Comparison of ENCODE assay signal across 25 cellular contexts in genomic region chr5:98076501-98076900, GRCh38.
"Had no signal": no experiment of that assay in that cellular context is flagged by ENCODE, and none has a peak within 500 bp of the region (broad histone marks: within the 10 kb centered on the region; RNA-seq: fewer than 3 reads in every experiment).

No MANE protein-coding gene starts in this region.

- H3K36me3 Mint-ChIP-seq: activated naive CD8-positive, alpha-beta T cell; WTC11 had no signal

- H3K4me2 ChIP-seq: hepatocyte had no signal

- H3K27me3 ChIP-seq: brain microvascular endothelial cell, esophagus squamous epithelium, gastroesophageal sphincter, heart right ventricle, hepatocyte had no signal

- DNase-seq: activated CD4-positive, alpha-beta memory T cell treated with anti-CD3 and anti-CD28 coated beads, Interleukin-2, amount 10 ng/mL, durations not matched to agents 7 days and 5 days; activated CD4-positive, alpha-beta T cell treated with anti-CD3 and anti-CD28 coated beads for 1 hour; activated CD4-positive, alpha-beta T cell treated with anti-CD3 and anti-CD28 coated beads for 4 hours; activated CD4-positive, alpha-beta T cell treated with anti-CD3 and anti-CD28 coated beads, Interleukin-2, amount 10 ng/mL, durations not matched to agents 7 days and 5 days; activated CD4-positive, alpha-beta T cell treated with anti-CD3 and anti-CD28 coated beads, Interleukin-2, amount 50 U/mL, for 4 hours; activated CD8-positive, alpha-beta memory T cell treated with anti-CD3 and anti-CD28 coated beads for 24 hours; activated effector memory CD4-positive, alpha-beta T cell treated with Interleukin-2 at 50 U/mL for 16 hours; activated gamma-delta T cell treated with Interleukin-2 at 50 U/mL for 16 hours; activated naive CD4-positive, alpha-beta T cell treated with anti-CD3 and anti-CD28 coated beads, Interleukin-2, amount 50 U/mL, for 16 hours; activated naive CD4-positive, alpha-beta T cell treated with Interleukin-2 at 50 U/mL for 16 hours; activated T-cell treated with anti-CD3 and anti-CD28 coated beads, Interleukin-2, amount 50 U/mL, for 4 hours; amniotic stem cell; anterior cingulate cortex; brain microvascular endothelial cell; effector CD8-positive, alpha-beta T cell; esophagus squamous epithelium; foreskin melanocyte; heart right ventricle; T-helper 2 cell had no signal

- H3K4me1 ChIP-seq: esophagus squamous epithelium, gastroesophageal sphincter, heart right ventricle had no signal

- H2AFZ ChIP-seq: hepatocyte had no signal

- H3K27ac ChIP-seq: brain microvascular endothelial cell, epithelial cell of prostate, esophagus squamous epithelium, gastroesophageal sphincter, heart right ventricle, hepatocyte had no signal

- H3K9me3 Mint-ChIP-seq: activated CD4-positive, alpha-beta memory T cell treated with anti-CD3 and anti-CD28 coated beads, Interleukin-2, amount 10 ng/mL, durations not matched to agents 7 days and 5 days; activated CD4-positive, alpha-beta T cell treated with anti-CD3 and anti-CD28 coated beads, Interleukin-2, amount 10 ng/mL, durations not matched to agents 7 days and 5 days; activated T-cell treated with anti-CD3 and anti-CD28 coated beads, Interleukin-2, amount 50 U/mL, for 4 hours; activated T-helper 17 cell treated with anti-CD3 and anti-CD28 coated beads, Interleukin-2, amount 50 U/mL, for 72 hours had no signal

- H3K4me3 ChIP-seq: esophagus squamous epithelium, gastroesophageal sphincter, heart right ventricle, hepatocyte had no signal

- H3K4me1 Mint-ChIP-seq: activated CD4-positive, alpha-beta memory T cell treated with anti-CD3 and anti-CD28 coated beads, Interleukin-2, amount 10 ng/mL, durations not matched to agents 7 days and 5 days; activated CD4-positive, alpha-beta T cell treated with anti-CD3 and anti-CD28 coated beads, Interleukin-2, amount 10 ng/mL, durations not matched to agents 7 days and 5 days; activated T-helper 17 cell treated with anti-CD3 and anti-CD28 coated beads, Interleukin-2, amount 50 U/mL, for 72 hours had no signal

- H3K36me3 ChIP-seq: brain microvascular endothelial cell, esophagus squamous epithelium, gastroesophageal sphincter, heart right ventricle had no signal

- H3K4me3 Mint-ChIP-seq: activated CD4-positive, alpha-beta memory T cell treated with anti-CD3 and anti-CD28 coated beads, Interleukin-2, amount 10 ng/mL, durations not matched to agents 7 days and 5 days; activated CD4-positive, alpha-beta T cell treated with anti-CD3 and anti-CD28 coated beads, Interleukin-2, amount 10 ng/mL, durations not matched to agents 7 days and 5 days; activated naive CD8-positive, alpha-beta T cell; activated T-cell treated with anti-CD3 and anti-CD28 coated beads, Interleukin-2, amount 50 U/mL, for 4 hours; activated T-helper 17 cell treated with anti-CD3 and anti-CD28 coated beads, Interleukin-2, amount 50 U/mL, for 72 hours; WTC11 had no signal

- H3K9me3 ChIP-seq: esophagus squamous epithelium, gastroesophageal sphincter, heart right ventricle had no signal

- H3K79me2 ChIP-seq: hepatocyte had no signal

- H3K27ac Mint-ChIP-seq: activated CD4-positive, alpha-beta memory T cell treated with anti-CD3 and anti-CD28 coated beads, Interleukin-2, amount 10 ng/mL, durations not matched to agents 7 days and 5 days; activated CD4-positive, alpha-beta T cell treated with anti-CD3 and anti-CD28 coated beads, Interleukin-2, amount 10 ng/mL, durations not matched to agents 7 days and 5 days; activated naive CD8-positive, alpha-beta T cell; activated T-helper 17 cell treated with anti-CD3 and anti-CD28 coated beads, Interleukin-2, amount 50 U/mL, for 72 hours; WTC11 had no signal

- H3K27me3 Mint-ChIP-seq: activated CD4-positive, alpha-beta T cell treated with anti-CD3 and anti-CD28 coated beads, Interleukin-2, amount 10 ng/mL, durations not matched to agents 7 days and 5 days had no signal

- ATAC-seq: activated T-cell treated with anti-CD3 and anti-CD28 coated beads, Interleukin-2, amount 50 U/mL, for 4 hours; activated T-helper 17 cell treated with anti-CD3 and anti-CD28 coated beads, Interleukin-2, amount 50 U/mL, for 72 hours; gastroesophageal sphincter; heart right ventricle; WTC11 had no signal
